1 cellular context compared by ENCODE assay signal in the genomic region with DNA sequence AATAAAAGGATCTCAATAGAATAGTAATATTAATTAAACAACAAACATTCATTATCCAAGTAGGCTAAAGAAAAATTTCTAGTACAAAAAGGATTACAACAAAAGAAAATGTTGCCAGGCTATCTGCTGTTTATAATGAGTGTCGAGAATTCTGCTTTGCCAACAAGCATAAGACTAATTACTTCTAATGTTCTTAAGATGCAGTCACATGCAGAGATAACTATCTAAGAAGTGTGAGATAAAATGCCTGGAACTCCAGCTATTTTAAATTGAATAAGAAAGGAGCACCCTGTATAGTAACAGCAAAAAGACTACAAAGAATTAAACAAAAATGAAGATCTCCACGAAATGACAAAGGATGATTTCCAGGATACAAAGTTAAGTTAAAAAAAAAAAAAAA.
TF ChIP-seq lines count a peak whose summit lies in the region.

No MANE protein-coding gene starts in this region.

TF ChIP-seq in WTC11, 78 proteins besides CTCF, POLR2A, EP300 and RAD21 (continued from another document):
- TF ChIP-seq, protein P1, sequence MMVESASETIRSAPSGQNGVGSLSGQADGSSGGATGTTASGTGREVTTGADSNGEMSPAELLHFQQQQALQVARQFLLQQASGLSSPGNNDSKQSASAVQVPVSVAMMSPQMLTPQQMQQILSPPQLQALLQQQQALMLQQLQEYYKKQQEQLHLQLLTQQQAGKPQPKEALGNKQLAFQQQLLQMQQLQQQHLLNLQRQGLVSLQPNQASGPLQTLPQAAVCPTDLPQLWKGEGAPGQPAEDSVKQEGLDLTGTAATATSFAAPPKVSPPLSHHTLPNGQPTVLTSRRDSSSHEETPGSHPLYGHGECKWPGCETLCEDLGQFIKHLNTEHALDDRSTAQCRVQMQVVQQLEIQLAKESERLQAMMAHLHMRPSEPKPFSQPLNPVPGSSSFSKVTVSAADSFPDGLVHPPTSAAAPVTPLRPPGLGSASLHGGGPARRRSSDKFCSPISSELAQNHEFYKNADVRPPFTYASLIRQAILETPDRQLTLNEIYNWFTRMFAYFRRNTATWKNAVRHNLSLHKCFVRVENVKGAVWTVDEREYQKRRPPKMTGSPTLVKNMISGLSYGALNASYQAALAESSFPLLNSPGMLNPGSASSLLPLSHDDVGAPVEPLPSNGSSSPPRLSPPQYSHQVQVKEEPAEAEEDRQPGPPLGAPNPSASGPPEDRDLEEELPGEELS (CRISPR knock-in tag; IDR thresholded peaks at IDR 0.05) = no peak
- TF ChIP-seq NR2C2 (CRISPR knock-in tag; IDR thresholded peaks at IDR 0.05) = no peak
- TF ChIP-seq ESRRA (CRISPR knock-in tag; IDR thresholded peaks at IDR 0.05; ENCODE audit: borderline replicate concordance) = no peak
- no peak for TF ChIP-seq SP1 (CRISPR knock-in tag; conservative IDR thresholded peaks at IDR 0.05)
- TF ChIP-seq RELA (CRISPR knock-in tag; IDR thresholded peaks at IDR 0.05; ENCODE audit: borderline replicate concordance) = no peak
